17 cellular contexts compared by ENCODE assay signal in genomic region chr1:168093616-168094015, GRCh38. TPM values are rescaled to one million over a fixed set of nuclear protein-coding genes. Genes with fewer than 3 reads are reported as not detected.
DNase-seq lines count a peak whose midpoint lies in the region; ATAC-seq and TF ChIP-seq lines count a peak whose summit lies in the region.
"Had no signal": no experiment of that assay in that cellular context is flagged by ENCODE, and none has a peak within 500 bp of the region (broad histone marks: within the 10 kb centered on the region; RNA-seq: fewer than 3 reads in every experiment).

No MANE protein-coding gene starts in this region.

- H3K27me3 ChIP-seq in right atrium auricular region (no peaks in the 10 kb centered on the region), heart right ventricle (no peaks in the 10 kb centered on the region), uterus (no peaks in the 10 kb centered on the region), BE2C (no peaks in the 10 kb centered on the region)

- 0 out of 2 replicates have a peak overlapping the region, but pooled peaks have one; percentile 22 for H3K27ac Mint-ChIP-seq in WTC11
- no peak overlapping the region for H3K27ac Mint-ChIP-seq in endothelial cell (ENCODE audit: unreplicated experiment)
- H3K27ac Mint-ChIP-seq: CD8-positive, alpha-beta memory T cell had no signal

- CTCF ChIA-PET in WTC11 (lab: Charles Lee) = interaction anchor here (0.6 to 5.7 kb wide), 2 partner anchors 11 to 88 kb away, joined by 3 to 49 read pairs; no protein-coding TSS in a partner anchor

- POLR2A ChIA-PET in WTC11 (lab: Charles Lee) = no interaction called here

- intact Hi-C loops in heart right ventricle (cut with DNase I) (loop anchor here in 2 of 10 donors (5.0 to 10.0 kb wide), 3 partner anchors 51 to 231 kb away; no protein-coding TSS in a partner anchor), uterus (cut with DNase I; ENCODE audit: low total_unique reads) (no loop called here)

- H3K4me3 ChIP-seq in right atrium auricular region (no peak overlapping the region), heart right ventricle (no peak overlapping the region), uterus (no peak overlapping the region), BE2C (ENCODE audit: low read depth, low read length) (no peak overlapping the region)
- H3K4me3 ChIP-seq: A549, GM23248 had no signal

- TF ChIP-seq CTCF in right atrium auricular region (IDR thresholded peaks at IDR 0.05) = no peak
- no peak for TF ChIP-seq CTCF in heart right ventricle (IDR thresholded peaks at IDR 0.05)
- no peak for TF ChIP-seq CTCF in WTC11 (IDR thresholded peaks at IDR 0.05)
- TF ChIP-seq CTCF in endothelial cell (IDR thresholded peaks at IDR 0.05; ENCODE audit: unreplicated experiment) = no peak
- no peak for TF ChIP-seq CTCF in uterus (IDR thresholded peaks at IDR 0.05)
- TF ChIP-seq CTCF in BE2C (IDR thresholded peaks at IDR 0.05; ENCODE audit: low read depth, low read length) = no peak

- peaks cover 5% of the 10 kb centered on the region for H3K36me3 Mint-ChIP-seq in WTC11
- H3K36me3 Mint-ChIP-seq in endothelial cell (ENCODE audit: low read depth, unreplicated experiment) = peaks cover 51% of the 10 kb centered on the region
- H3K36me3 Mint-ChIP-seq: CD4-positive, CD25-positive, alpha-beta regulatory T cell; CD8-positive, alpha-beta memory T cell had no signal

- peaks cover 0 to 5% of the 10 kb centered on the region in 2 donors for H3K4me1 ChIP-seq in right atrium auricular region
- H3K4me1 ChIP-seq in heart right ventricle = peaks cover 0 to 4% (median 0%) of the 10 kb centered on the region in 9 donors
- peaks cover 8 to 9% of the 10 kb centered on the region in 2 donors for H3K4me1 ChIP-seq in uterus
- no peaks in the 10 kb centered on the region; the same call in 1 of the 2 replicates for H3K4me1 ChIP-seq in BE2C

- no peak overlapping the region for H3K27ac ChIP-seq in right atrium auricular region
- no peak overlapping the region for H3K27ac ChIP-seq in heart right ventricle
- H3K27ac ChIP-seq in uterus = peak overlapping the region; percentile 82 to 89
- H3K27ac ChIP-seq: 22Rv1, A549, GM23248 had no signal

- H3K4me3 Mint-ChIP-seq in WTC11 (no peak overlapping the region), endothelial cell (ENCODE audit: unreplicated experiment) (peak overlapping the region; percentile 31)
- H3K4me3 Mint-ChIP-seq: CD4-positive, CD25-positive, alpha-beta regulatory T cell; CD8-positive, alpha-beta memory T cell had no signal

- no peaks in the 10 kb centered on the region for H3K9me3 ChIP-seq in right atrium auricular region
- H3K9me3 ChIP-seq in heart right ventricle = no peaks in the 10 kb centered on the region
- H3K9me3 ChIP-seq in uterus = no peaks in the 10 kb centered on the region
- H3K9me3 ChIP-seq in BE2C = no peaks in the 10 kb centered on the region
- H3K9me3 ChIP-seq: A549 had no signal

- H3K27me3 Mint-ChIP-seq in WTC11 (ENCODE audit: low read depth) = no peaks in the 10 kb centered on the region
- H3K27me3 Mint-ChIP-seq in endothelial cell (ENCODE audit: unreplicated experiment) = peaks cover 5% of the 10 kb centered on the region

- H3K9me3 Mint-ChIP-seq in WTC11 = no peaks in the 10 kb centered on the region
- H3K9me3 Mint-ChIP-seq in endothelial cell (ENCODE audit: unreplicated experiment) = no peaks in the 10 kb centered on the region
- H3K9me3 Mint-ChIP-seq: CD4-positive, CD25-positive, alpha-beta regulatory T cell; CD8-positive, alpha-beta memory T cell had no signal

- DNase-seq in right atrium auricular region (ENCODE audit: low spot score) = peak; percentile 48
- no peak for DNase-seq in heart right ventricle
- DNase-seq in WTC11 (ENCODE audit: low spot score) = no peak
- no peak for DNase-seq in endothelial cell (ENCODE audit: low spot score)
- DNase-seq in uterus = no peak
- DNase-seq in NCI-H345 (lab: John Stamatoyannopoulos, UW) = no peak
- DNase-seq in BE2C = no peak
- DNase-seq: AML-193; CD4-positive, CD25-positive, alpha-beta regulatory T cell; CD8-positive, alpha-beta memory T cell; COR-L47; GDM1; GM23248 had no signal

- 93 to 97% methylated on average over 4 of the region's 4 CpGs for WGBS in heart right ventricle, 2 donors

- H3K36me3 ChIP-seq in right atrium auricular region = no peaks in the 10 kb centered on the region
- H3K36me3 ChIP-seq in heart right ventricle = peaks cover 0 to 18% (median 0%) of the 10 kb centered on the region in 9 donors
- H3K36me3 ChIP-seq in uterus = no peaks in the 10 kb centered on the region
- no peaks in the 10 kb centered on the region for H3K36me3 ChIP-seq in BE2C

- H3K4me1 Mint-ChIP-seq in WTC11 (peaks cover 2% of the 10 kb centered on the region; the same call in 1 of the 2 replicates), endothelial cell (ENCODE audit: unreplicated experiment) (peaks cover 4% of the 10 kb centered on the region)
- H3K4me1 Mint-ChIP-seq: CD4-positive, CD25-positive, alpha-beta regulatory T cell; CD8-positive, alpha-beta memory T cell had no signal

- TF ChIP-seq POLR2A in uterus (IDR thresholded peaks at IDR 0.05) = no peak

- ATAC-seq in heart right ventricle (no peak), WTC11 (no peak), GM21717 (IDR thresholded peaks at IDR 0.05; ENCODE audit: unreplicated experiment) (no peak)

TF ChIP-seq in WTC11, 78 proteins besides CTCF, POLR2A, EP300 and RAD21:
- no peak for TF ChIP-seq AR (CRISPR knock-in tag; IDR thresholded peaks at IDR 0.05)
- no peak for TF ChIP-seq ETV6 (CRISPR knock-in tag; IDR thresholded peaks at IDR 0.05)
- TF ChIP-seq OVOL2 (CRISPR knock-in tag; IDR thresholded peaks at IDR 0.05; ENCODE audit: borderline replicate concordance) = no peak

RNA-seq across cellular contexts. Expression of gene GPR161, which starts 43.1 kb away (rescaled TPM):
- total RNA-seq in right atrium auricular region (1 to 10 TPM; 2.9 to 3.2 TPM), heart right ventricle (1 to 10 TPM in 9 of 10 donors, under 1 TPM in 1; 0.93 to 3.3 (median 2.3) TPM), WTC11 (2021) (11.0 to 11.6 TPM (median 11.2 TPM) in 3 replicates), endothelial cell (ENCODE audit: unreplicated experiment) (40.9 TPM), uterus (10 to 100 TPM in 3 of 4 donors, 1 to 10 TPM in 1; 9.7 to 45.5 (median 37.6) TPM)
- polyA plus RNA-seq in heart right ventricle = 1 to 10 TPM; 1.1 to 2.3 TPM
- 0.14 TPM for polyA plus RNA-seq in BE2C (2012; ENCODE audit: insufficient read depth, insufficient read length, low read depth)
- total RNA-seq: CD4-positive, CD25-positive, alpha-beta regulatory T cell; HT-29 had no signal
- polyA plus RNA-seq: CD4-positive, CD25-positive, alpha-beta regulatory T cell had no signal

Comparison
In these comparisons a context has a peak if more than half of its experiments do, and no peak if none do; other contexts are left out.
1. H3K27ac ChIP-seq: peak in uterus (2 of 2); none in right atrium auricular region (0 of 2) and heart right ventricle (0 of 10).